ENCODE assay signal across 9 cellular contexts in genomic region chr2:120539937-120540718, GRCh38.
DNase-seq lines count a peak whose midpoint lies in the region; ATAC-seq and TF ChIP-seq lines count a peak whose summit lies in the region.
"Had no signal": no experiment of that assay in that cellular context is flagged by ENCODE, and none has a peak within 500 bp of the region (broad histone marks: within the 10 kb centered on the region; RNA-seq: fewer than 3 reads in every experiment).

No MANE protein-coding gene starts in this region.

- no peaks in the 10 kb centered on the region for H3K36me3 Mint-ChIP-seq in chondrocyte (ENCODE audit: low read depth)

- no peak for TF ChIP-seq CTCF in chondrocyte (IDR thresholded peaks at IDR 0.05)
- no peak for TF ChIP-seq CTCF in lung (IDR thresholded peaks at IDR 0.05; ENCODE audit: control extremely low read depth, extremely low read depth)
- no peak for TF ChIP-seq CTCF in GM20000 (IDR thresholded peaks at IDR 0.05; ENCODE audit: extremely low read depth, missing control alignments)

- H3K27me3 ChIP-seq in lung (ENCODE audit: control insufficient read depth, insufficient read depth) = no peaks in the 10 kb centered on the region

- H3K4me1 Mint-ChIP-seq in chondrocyte (ENCODE audit: low read depth) = peaks cover 39% of the 10 kb centered on the region
- H3K4me1 Mint-ChIP-seq: activated CD4-positive, alpha-beta memory T cell treated with anti-CD3 and anti-CD28 coated beads, Interleukin-2, amount 10 ng/mL, durations not matched to agents 7 days and 5 days had no signal

- H3K4me3 ChIP-seq in lung = no peak overlapping the region

- H3K27ac ChIP-seq in lung (ENCODE audit: low read depth in 1 of 2, low read length in 1 of 2) = peak overlapping the region in 1 of 2 donors; percentile 20

- no peaks in the 10 kb centered on the region for H3K9me3 Mint-ChIP-seq in chondrocyte (ENCODE audit: low read depth)
- H3K9me3 Mint-ChIP-seq: activated CD4-positive, alpha-beta memory T cell treated with anti-CD3 and anti-CD28 coated beads, Interleukin-2, amount 10 ng/mL, durations not matched to agents 7 days and 5 days had no signal

- no peaks in the 10 kb centered on the region for H3K36me3 ChIP-seq in lung (ENCODE audit: control insufficient read depth in 2 of 2, insufficient read depth in 2 of 2, low read length in 2 of 2)

- DNase-seq in AG08396 (ENCODE audit: low spot score) (peak; percentile 92), M059J (ENCODE audit: low read depth) (peak; percentile 90), chondrocyte (ENCODE audit: low spot score) (no peak), lung (ENCODE audit: low spot score) (peak; percentile 51), KG1 (lab: John Stamatoyannopoulos, UW) (no peak), GM20000 (ENCODE audit: low spot score) (no peak), NCI-H1694 (lab: John Stamatoyannopoulos, UW) (no peak)
- DNase-seq in activated CD4-positive, alpha-beta T cell treated with anti-CD3 and anti-CD28 coated beads for 1 hour = no peak
- DNase-seq: activated CD4-positive, alpha-beta memory T cell treated with anti-CD3 and anti-CD28 coated beads, Interleukin-2, amount 10 ng/mL, durations not matched to agents 7 days and 5 days had no signal

- no peaks in the 10 kb centered on the region for H3K9me3 ChIP-seq in lung (ENCODE audit: control insufficient read depth in 2 of 2, insufficient read depth in 1 of 2, low read length in 1 of 2)

- no peaks in the 10 kb centered on the region for H3K27me3 Mint-ChIP-seq in chondrocyte (ENCODE audit: low read depth)

- ATAC-seq in lung (ENCODE audit: insufficient read depth, low FRiP score) = no peak

- no peak overlapping the region for H3K4me3 Mint-ChIP-seq in chondrocyte (ENCODE audit: unreplicated experiment)
- H3K4me3 Mint-ChIP-seq: activated CD4-positive, alpha-beta memory T cell treated with anti-CD3 and anti-CD28 coated beads, Interleukin-2, amount 10 ng/mL, durations not matched to agents 7 days and 5 days had no signal

- peaks cover 0 to 14% of the 10 kb centered on the region in 2 donors for H3K4me1 ChIP-seq in lung (ENCODE audit: control insufficient read depth in 2 of 2, insufficient read depth in 2 of 2, low read length in 2 of 2)

- peak overlapping the region; percentile 86 for H3K27ac Mint-ChIP-seq in chondrocyte (ENCODE audit: unreplicated experiment)
- H3K27ac Mint-ChIP-seq: activated CD4-positive, alpha-beta memory T cell treated with anti-CD3 and anti-CD28 coated beads, Interleukin-2, amount 10 ng/mL, durations not matched to agents 7 days and 5 days had no signal

- WGBS in lung, 2 donors = 78 to 85% methylated on average over 17 of the region's 17 CpGs

Comparison
In these comparisons a context has a peak if more than half of its experiments do, and no peak if none do; other contexts are left out.
1. DNase-seq: peak in AG08396 (single experiment), M059J (single experiment) and lung (single experiment); none in chondrocyte (single experiment), KG1 (single experiment), GM20000 (single experiment), activated CD4-positive, alpha-beta T cell treated with anti-CD3 and anti-CD28 coated beads for 1 hour (single experiment) and NCI-H1694 (single experiment).